In the genomic region with DNA sequence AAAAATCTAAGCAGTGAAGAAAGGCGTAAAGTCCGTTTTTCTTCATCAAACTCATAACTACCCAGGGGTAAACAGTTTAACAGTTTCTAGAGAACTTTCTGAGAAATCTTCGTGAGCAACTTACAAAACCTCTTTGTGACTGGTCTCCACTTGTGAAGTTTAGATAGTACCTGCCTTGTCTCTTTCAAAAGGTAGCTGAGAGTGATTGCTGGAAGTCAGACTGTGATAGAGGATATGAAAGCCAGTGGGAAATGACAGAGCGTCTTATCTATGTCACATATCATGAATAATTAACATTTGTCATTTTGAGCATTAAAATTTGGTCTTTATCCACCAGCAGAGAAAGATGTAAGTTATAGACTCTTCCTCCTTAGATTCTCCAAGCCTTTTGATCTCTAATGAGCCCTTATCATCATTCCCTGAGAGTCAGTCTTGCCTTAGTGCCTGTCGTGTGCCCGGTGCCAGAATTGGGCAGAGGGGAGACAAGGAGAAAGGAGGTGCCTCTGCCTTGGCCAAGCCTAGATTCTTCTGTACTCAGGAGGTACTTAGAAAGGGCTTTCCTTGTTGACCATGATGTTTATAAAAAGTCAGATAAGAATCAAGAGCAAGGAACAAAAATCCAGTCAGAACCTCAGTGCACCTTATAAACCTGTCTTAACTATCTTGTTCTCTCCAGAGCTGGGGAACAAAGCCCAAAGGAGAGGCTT, we compare ENCODE assay signal across 19 cellular contexts.
"Had no signal": no experiment of that assay in that cellular context is flagged by ENCODE, and none has a peak within 500 bp of the region (broad histone marks: within the 10 kb centered on the region; RNA-seq: fewer than 3 reads in every experiment).

No MANE protein-coding gene starts in this region.

- H3K4me3 Mint-ChIP-seq: activated B cell treated with CpG ODN at 0.5 μM for 24 hours; activated CD4-positive, alpha-beta T cell treated with anti-CD3 and anti-CD28 coated beads, Interleukin-2, amount 10 ng/mL, durations not matched to agents 7 days and 5 days; activated T-cell treated with anti-CD3 and anti-CD28 coated beads, Interleukin-2, amount 50 U/mL, for 4 hours; stimulated activated naive CD8-positive, alpha-beta T cell treated with anti-CD3 and anti-CD28 coated beads, Interleukin-15, amount 100 ng/mL, for 72 hours; T-helper 2 cell treated with Interferon-gamma antibody and Interleukin-4, amounts not matched to agents 5 μg/mL and 100 μg/mL, for 36 hours; type B pancreatic cell had no signal

- H3K4me3 ChIP-seq: adrenal gland, breast epithelium, coronary artery, prostate gland, right atrium auricular region, SK-N-MC, skin epidermis, suprapubic skin had no signal

- H3K36me3 ChIP-seq: breast epithelium, prostate gland had no signal

- H3K27ac Mint-ChIP-seq: activated B cell treated with CpG ODN at 0.5 μM for 24 hours; activated CD4-positive, alpha-beta T cell treated with anti-CD3 and anti-CD28 coated beads, Interleukin-2, amount 10 ng/mL, durations not matched to agents 7 days and 5 days; activated naive CD4-positive, alpha-beta T cell treated with anti-CD3 and anti-CD28 coated beads, Interleukin-2, amount 50 U/mL, for 72 hours; stimulated activated naive CD8-positive, alpha-beta T cell treated with anti-CD3 and anti-CD28 coated beads, Interleukin-15, amount 100 ng/mL, for 72 hours; T-helper 2 cell treated with Interferon-gamma antibody and Interleukin-4, amounts not matched to agents 5 μg/mL and 100 μg/mL, for 36 hours; type B pancreatic cell had no signal

- ATAC-seq: foreskin keratinocyte; stimulated activated naive CD8-positive, alpha-beta T cell treated with anti-CD3 and anti-CD28 coated beads, Interleukin-15, amount 100 ng/mL, for 72 hours had no signal

- H3K4me1 ChIP-seq: adrenal gland, breast epithelium, foreskin keratinocyte, prostate gland, suprapubic skin had no signal

- DNase-seq: activated B cell treated with CpG ODN at 0.5 μM for 24 hours; activated CD4-positive, alpha-beta T cell treated with anti-CD3 and anti-CD28 coated beads, Interleukin-2, amount 10 ng/mL, durations not matched to agents 7 days and 5 days; activated gamma-delta T cell treated with Interleukin-2 at 50 U/mL for 16 hours; activated T-cell treated with anti-CD3 and anti-CD28 coated beads, Interleukin-2, amount 50 U/mL, for 4 hours; adrenal gland; foreskin keratinocyte; hypothalamus; islet precursor cell; stimulated activated naive CD8-positive, alpha-beta T cell treated with anti-CD3 and anti-CD28 coated beads, Interleukin-15, amount 100 ng/mL, for 72 hours had no signal

- H3K27me3 Mint-ChIP-seq: activated B cell treated with CpG ODN at 0.5 μM for 24 hours; activated CD4-positive, alpha-beta T cell treated with anti-CD3 and anti-CD28 coated beads, Interleukin-2, amount 10 ng/mL, durations not matched to agents 7 days and 5 days; stimulated activated naive CD8-positive, alpha-beta T cell treated with anti-CD3 and anti-CD28 coated beads, Interleukin-15, amount 100 ng/mL, for 72 hours; type B pancreatic cell had no signal

- H3K9me3 Mint-ChIP-seq: activated B cell treated with CpG ODN at 0.5 μM for 24 hours had no signal

- H3K9me3 ChIP-seq: adrenal gland, prostate gland, right atrium auricular region had no signal

- H3K27ac ChIP-seq: adrenal gland, coronary artery, foreskin keratinocyte, SK-N-MC, skin epidermis, suprapubic skin had no signal

- H3K27me3 ChIP-seq: adrenal gland, breast epithelium, foreskin keratinocyte, right atrium auricular region, suprapubic skin had no signal

- H3K4me1 Mint-ChIP-seq: activated B cell treated with CpG ODN at 0.5 μM for 24 hours; activated CD4-positive, alpha-beta T cell treated with anti-CD3 and anti-CD28 coated beads, Interleukin-2, amount 10 ng/mL, durations not matched to agents 7 days and 5 days; stimulated activated naive CD8-positive, alpha-beta T cell treated with anti-CD3 and anti-CD28 coated beads, Interleukin-15, amount 100 ng/mL, for 72 hours had no signal
